In the genomic region with DNA sequence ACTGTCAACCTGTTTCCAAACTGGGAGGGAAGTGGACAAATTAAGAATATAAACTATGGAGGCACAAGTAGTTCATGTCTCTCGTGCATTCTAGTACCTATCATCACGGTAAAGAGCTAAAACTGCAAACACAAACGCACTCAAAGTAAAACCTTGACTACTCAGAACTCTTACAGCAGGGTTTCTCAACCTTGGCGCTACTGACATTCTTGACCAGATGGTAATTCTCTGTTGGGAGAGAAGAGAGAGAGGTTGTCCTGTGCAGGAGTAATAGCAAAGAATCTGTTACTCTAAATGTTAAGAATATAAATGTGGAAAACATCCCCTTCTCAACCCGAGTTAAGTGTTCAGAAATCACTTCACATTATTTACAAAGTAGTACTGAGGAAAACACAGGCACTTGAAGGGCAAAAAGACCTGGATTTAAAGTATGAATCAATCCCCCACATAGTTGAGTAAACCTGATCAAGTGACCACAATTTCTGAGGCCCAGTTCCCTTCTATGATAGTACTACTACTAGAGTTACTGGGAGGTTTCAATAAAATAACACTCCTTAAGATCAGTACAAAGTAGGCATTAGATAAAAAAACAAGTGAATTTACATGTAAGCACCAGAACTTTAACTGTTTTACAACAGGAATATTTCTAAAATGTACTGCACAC, we compare ENCODE assay signal across 15 cellular contexts.
"Had no signal": no experiment of that assay in that cellular context is flagged by ENCODE, and none has a peak within 500 bp of the region (broad histone marks: within the 10 kb centered on the region; RNA-seq: fewer than 3 reads in every experiment).

No MANE protein-coding gene starts in this region.

- H3K4me3 ChIP-seq: coronary artery, heart right ventricle, left ventricle myocardium inferior, neural progenitor cell, ovary, uterus had no signal

- H3K36me3 ChIP-seq: heart right ventricle, left ventricle myocardium inferior, neural progenitor cell, ovary, uterus had no signal

- DNase-seq: activated CD4-positive, alpha-beta memory T cell treated with anti-CD3 and anti-CD28 coated beads, Interleukin-2, amount 10 ng/mL, durations not matched to agents 7 days and 5 days; activated CD4-positive, CD25-positive, alpha-beta regulatory T cell treated with anti-CD3 and anti-CD28 coated beads, Interleukin-2, amount 50 U/mL, for 72 hours; activated CD8-positive, alpha-beta memory T cell treated with anti-CD3 and anti-CD28 coated beads, Interleukin-2, amount 50 U/mL, for 48 hours; activated naive CD4-positive, alpha-beta T cell treated with Interleukin-2 at 50 U/mL for 16 hours; caudate nucleus; effector CD4-positive, alpha-beta T cell; foreskin melanocyte; heart right ventricle; islet precursor cell; left ventricle myocardium inferior; ovary; stimulated activated CD4-positive, alpha-beta T cell treated with anti-CD3 and anti-CD28 coated beads, Interleukin-4, amount 100 ng/mL, for 4 hours; uterus had no signal

- ATAC-seq: heart right ventricle had no signal

- H3K27me3 ChIP-seq: heart right ventricle, neural progenitor cell, ovary, uterus had no signal
